12 cellular contexts compared by ENCODE assay signal in the genomic region with DNA sequence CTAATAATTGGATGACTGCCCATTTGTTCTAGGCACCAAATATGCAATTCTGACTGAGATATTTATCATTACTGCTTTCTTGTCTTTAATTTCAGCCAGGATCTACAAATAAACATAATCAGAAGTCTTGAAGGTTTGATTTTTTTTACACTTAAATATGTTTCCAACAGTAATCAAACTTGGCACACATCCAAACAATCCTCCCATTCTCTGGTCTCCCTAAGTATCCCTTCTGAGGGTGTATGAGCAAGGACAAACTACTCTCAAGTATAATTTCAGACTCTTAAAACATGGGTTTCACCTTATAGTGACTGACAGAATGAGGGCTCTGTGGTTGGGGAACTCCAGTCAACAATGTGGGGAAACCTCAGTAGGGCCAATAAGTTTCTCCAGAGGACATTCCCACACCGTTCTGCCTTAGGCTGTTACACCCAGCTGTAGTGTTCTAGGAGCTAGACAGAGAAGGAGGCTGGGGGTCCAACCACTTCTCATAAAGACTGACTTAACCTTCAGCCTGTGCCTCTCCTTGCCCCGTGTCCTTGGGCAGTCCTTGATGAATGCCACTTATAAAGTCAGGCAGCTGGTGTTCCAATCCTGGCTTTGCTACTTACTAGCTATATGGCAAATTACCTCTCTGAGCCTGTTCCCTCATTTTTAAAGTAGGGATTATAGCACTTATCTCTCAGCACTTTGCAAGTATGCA. TPM values are rescaled to one million over a fixed set of nuclear protein-coding genes. Genes with fewer than 3 reads are reported as not detected.
A peak's percentile ranks its signal among the peaks of the same experiment; 100 is the strongest.
DNase-seq lines count a peak whose midpoint lies in the region; ATAC-seq and TF ChIP-seq lines count a peak whose summit lies in the region.
"Had no signal": no experiment of that assay in that cellular context is flagged by ENCODE, and none has a peak within 500 bp of the region (broad histone marks: within the 10 kb centered on the region; RNA-seq: fewer than 3 reads in every experiment).

No MANE protein-coding gene starts in this region.

- no peaks in the 10 kb centered on the region for H3K9me3 Mint-ChIP-seq in activated CD4-positive, alpha-beta T cell treated with anti-CD3 and anti-CD28 coated beads, Interleukin-2, amount 10 ng/mL, durations not matched to agents 24 days and 14 days
- H3K9me3 Mint-ChIP-seq: T-helper 1 cell treated with Interleukin-12 subunit alpha and Interleukin-12 subunit beta and Interleukin-4 antibody, amounts not matched to agents 30 μg/mL and 1 μg/mL, for 36 hours had no signal

- H3K27ac Mint-ChIP-seq in activated CD4-positive, alpha-beta T cell treated with anti-CD3 and anti-CD28 coated beads, Interleukin-2, amount 10 ng/mL, durations not matched to agents 24 days and 14 days: no peak overlapping the region
- H3K27ac Mint-ChIP-seq: activated CD4-positive, alpha-beta T cell treated with anti-CD3 and anti-CD28 coated beads for 36 hours; T-helper 1 cell treated with Interleukin-12 subunit alpha and Interleukin-12 subunit beta and Interleukin-4 antibody, amounts not matched to agents 30 μg/mL and 1 μg/mL, for 36 hours had no signal

- TF ChIP-seq CTCF in right atrium auricular region (IDR thresholded peaks at IDR 0.05) (no peak), WERI-Rb-1 (IDR thresholded peaks at IDR 0.05; ENCODE audit: low read depth, low read length) (no peak), right lobe of liver (IDR thresholded peaks at IDR 0.05) (no peak), vagina (IDR thresholded peaks at IDR 0.05) (no peak)

- no peaks in the 10 kb centered on the region for H3K36me3 Mint-ChIP-seq in activated CD4-positive, alpha-beta T cell treated with anti-CD3 and anti-CD28 coated beads, Interleukin-2, amount 10 ng/mL, durations not matched to agents 24 days and 14 days (ENCODE audit: low read depth)

- intact Hi-C loops in cardiac septum (cut with DNase I) (loop anchor here (5.0 to 10.0 kb wide), 3 partner anchors 97 to 200 kb away; no protein-coding TSS in a partner anchor), right lobe of liver (cut with DNase I) (no loop called here), vagina (cut with DNase I) (no loop called here)
- intact Hi-C loops in activated CD4-positive, alpha-beta T cell treated with anti-CD3 and anti-CD28 coated beads, Interleukin-2, amount 10 ng/mL, durations not matched to agents 24 days and 14 days (cut with micrococcal nuclease): no loop called here

- peaks cover 14% of the 10 kb centered on the region for H3K27me3 Mint-ChIP-seq in activated CD4-positive, alpha-beta T cell treated with anti-CD3 and anti-CD28 coated beads, Interleukin-2, amount 10 ng/mL, durations not matched to agents 24 days and 14 days

- ATAC-seq in right lobe of liver (no peak), HG03442 (IDR thresholded peaks at IDR 0.05; ENCODE audit: unreplicated experiment) (no peak)
- ATAC-seq: activated CD4-positive, alpha-beta T cell treated with anti-CD3 and anti-CD28 coated beads for 36 hours had no signal

- H3K27ac ChIP-seq in right atrium auricular region: peak overlapping the region; percentile 86 to 92
- peak overlapping the region; percentile 43 for H3K27ac ChIP-seq in WERI-Rb-1
- H3K27ac ChIP-seq in right lobe of liver: peak overlapping the region in 2 of 3 donors; percentile 28 to 87
- peak overlapping the region; percentile 62 for H3K27ac ChIP-seq in vagina

- no peak overlapping the region for H3K4me3 Mint-ChIP-seq in activated CD4-positive, alpha-beta T cell treated with anti-CD3 and anti-CD28 coated beads, Interleukin-2, amount 10 ng/mL, durations not matched to agents 24 days and 14 days
- H3K4me3 Mint-ChIP-seq: activated CD4-positive, alpha-beta T cell treated with anti-CD3 and anti-CD28 coated beads for 36 hours; T-helper 1 cell treated with Interleukin-12 subunit alpha and Interleukin-12 subunit beta and Interleukin-4 antibody, amounts not matched to agents 30 μg/mL and 1 μg/mL, for 36 hours had no signal

- no peaks in the 10 kb centered on the region for H3K9me3 ChIP-seq in right atrium auricular region
- no peaks in the 10 kb centered on the region for H3K9me3 ChIP-seq in WERI-Rb-1 (ENCODE audit: severe bottlenecking)
- no peaks in the 10 kb centered on the region for H3K9me3 ChIP-seq in right lobe of liver
- H3K9me3 ChIP-seq in vagina: no peaks in the 10 kb centered on the region

- WGBS in right lobe of liver (ENCODE audit: insufficient coverage, low coverage, low lambda C conversion rate, missing lambda C conversion rate): no CpG with 5 or more reads among the region's 2 CpGs

- DNase-seq in right atrium auricular region (ENCODE audit: low spot score) (no peak), cardiac septum (ENCODE audit: low spot score) (no peak), WERI-Rb-1 (peak; percentile 55), right lobe of liver (no peak), vagina (ENCODE audit: extremely low spot score in 2 of 2) (no peak), NCI-H345 treated with DMSO at 0.1 percent for 48 hours (lab: John Stamatoyannopoulos, UW; ENCODE audit: unreplicated experiment) (no peak)
- no peak for DNase-seq in activated CD4-positive, alpha-beta T cell treated with anti-CD3 and anti-CD28 coated beads, Interleukin-2, amount 10 ng/mL, durations not matched to agents 24 days and 14 days
- DNase-seq: activated CD4-positive, alpha-beta T cell treated with anti-CD3 and anti-CD28 coated beads for 36 hours; head of caudate nucleus; Kasumi-1 had no signal

- H3K4me1 ChIP-seq in right atrium auricular region (peaks cover 0 to 28% of the 10 kb centered on the region in 2 donors), right lobe of liver (peaks cover 0 to 24% (median 11%) of the 10 kb centered on the region in 4 donors), vagina (peaks cover 15% of the 10 kb centered on the region)

- H3K27me3 ChIP-seq in right atrium auricular region: no peaks in the 10 kb centered on the region
- H3K27me3 ChIP-seq in WERI-Rb-1 (ENCODE audit: insufficient read depth, low read depth, severe bottlenecking): no peaks in the 10 kb centered on the region
- H3K27me3 ChIP-seq in right lobe of liver: no peaks in the 10 kb centered on the region
- no peaks in the 10 kb centered on the region for H3K27me3 ChIP-seq in vagina

- TF ChIP-seq POLR2A in right lobe of liver (IDR thresholded peaks at IDR 0.05) (no peak), vagina (IDR thresholded peaks at IDR 0.05) (no peak)

- H3K4me1 Mint-ChIP-seq in activated CD4-positive, alpha-beta T cell treated with anti-CD3 and anti-CD28 coated beads, Interleukin-2, amount 10 ng/mL, durations not matched to agents 24 days and 14 days: no peaks in the 10 kb centered on the region
- H3K4me1 Mint-ChIP-seq: activated CD4-positive, alpha-beta T cell treated with anti-CD3 and anti-CD28 coated beads for 36 hours had no signal

- H3K4me3 ChIP-seq in right atrium auricular region (no peak overlapping the region), WERI-Rb-1 (ENCODE audit: low read depth, low read length) (no peak overlapping the region), right lobe of liver (no peak overlapping the region), vagina (no peak overlapping the region)

- H3K36me3 ChIP-seq in right atrium auricular region (peaks cover 4% of the 10 kb centered on the region), WERI-Rb-1 (no peaks in the 10 kb centered on the region), right lobe of liver (no peaks in the 10 kb centered on the region), vagina (no peaks in the 10 kb centered on the region)

RNA-seq across cellular contexts. Expression of a gene that starts 1.5 kb away (rescaled TPM):
- total RNA-seq in right atrium auricular region: 10 to 100 TPM; 55.0 to 78.7 TPM
- total RNA-seq in cardiac septum: 67.0 TPM
- total RNA-seq in right lobe of liver: 10 to 100 TPM; 15.0 to 21.1 (median 18.2) TPM
- total RNA-seq in vagina: 39.5 TPM
- total RNA-seq in activated CD4-positive, alpha-beta T cell treated with anti-CD3 and anti-CD28 coated beads, Interleukin-2, amount 10 ng/mL, durations not matched to agents 24 days and 14 days: not detected in 2 replicates
- total RNA-seq: activated CD4-positive, alpha-beta T cell treated with anti-CD3 and anti-CD28 coated beads for 36 hours had no signal

Comparison
In these comparisons a context has a peak if more than half of its experiments do, and no peak if none do; other contexts are left out.
1. RNA of a gene that starts 1.5 kb away (total RNA-seq): 55.0 to 78.7 TPM in right atrium auricular region, 67.0 TPM in cardiac septum (single experiment), 39.5 TPM in vagina (single experiment) and 15.0 to 21.1 TPM in right lobe of liver; not detected in activated CD4-positive, alpha-beta T cell treated with anti-CD3 and anti-CD28 coated beads, Interleukin-2, amount 10 ng/mL, durations not matched to agents 24 days and 14 days; every median in the first group is over 10 times any median in the second.
2. Peak in every context shown above with its lines, with median percentiles within 50 percentile points of each other: H3K27ac ChIP-seq.